ENCODE assay signal across 9 cellular contexts in genomic region chr1:167617100-167617949, GRCh38. TPM values are rescaled to one million over a fixed set of nuclear protein-coding genes. Genes with fewer than 3 reads are reported as not detected.
DNase-seq lines count a peak whose midpoint lies in the region; ATAC-seq, FAIRE-seq and TF ChIP-seq lines count a peak whose summit lies in the region.
"Had no signal": no experiment of that assay in that cellular context is flagged by ENCODE, and none has a peak within 500 bp of the region (broad histone marks: within the 10 kb centered on the region; RNA-seq: fewer than 3 reads in every experiment).

No MANE protein-coding gene starts in this region.

- H3K36me3 ChIP-seq in GM23338 (ENCODE audit: insufficient read depth), result peaks cover 4% of the 10 kb centered on the region; the same call in 1 of the 2 replicates
- no peaks in the 10 kb centered on the region for H3K36me3 ChIP-seq in colonic mucosa

- H3K27me3 ChIP-seq in GM23338 (ENCODE audit: insufficient read depth), result no peaks in the 10 kb centered on the region
- no peaks in the 10 kb centered on the region for H3K27me3 ChIP-seq in colonic mucosa
- H3K27me3 ChIP-seq in mononuclear cell (ENCODE audit: insufficient read depth, low read length), result no peaks in the 10 kb centered on the region

- peak overlapping the region; percentile 68 for H3K4me2 ChIP-seq in GM23338

- no peak for FAIRE-seq in frontal cortex (lab: Jason Lieb, UNC)

- TF ChIP-seq CTCF in GM12864 (IDR thresholded peaks at IDR 0.05; ENCODE audit: low read depth, low read length, missing control alignments), result no peak
- no peak for TF ChIP-seq CTCF in GM23338 (conservative IDR thresholded peaks at IDR 0.05; ENCODE audit: low read depth in 2 of 2)
- no peak for TF ChIP-seq CTCF in colonic mucosa (IDR thresholded peaks at IDR 0.05)
- TF ChIP-seq CTCF in GM13976 (IDR thresholded peaks at IDR 0.05; ENCODE audit: borderline replicate concordance, control extremely low read depth, extremely low read depth, insufficient read depth, missing control alignments), result no peak

- H3F3A ChIP-seq in GM23338 (replicated peaks; ENCODE audit: low read depth), result no peaks in the 10 kb centered on the region

- in situ Hi-C loops in GM13976 (cut with MboI; ENCODE audit: low sequenced_read_pairs, unreplicated experiment), result no loop called here

- peak overlapping the region in 1 of 2 donors; percentile 2 for H3K9ac ChIP-seq in colonic mucosa (ENCODE audit: low read depth in 2 of 2, low read length in 2 of 2)

- H3K4me3 Mint-ChIP-seq in GM23338, result no peak overlapping the region

- H3K27ac ChIP-seq in GM23338 (ENCODE audit: low read depth) (no peak overlapping the region), colonic mucosa (peak overlapping the region; percentile 55)
- H3K27ac ChIP-seq: SK-N-MC had no signal

- no peak overlapping the region for H3K27ac Mint-ChIP-seq in GM23338

- peaks cover 14% of the 10 kb centered on the region; the same call in 2 of the 3 replicates for H3K9me3 Mint-ChIP-seq in GM23338

- peaks cover 8% of the 10 kb centered on the region; the same call in 1 of the 2 replicates for H3K9me2 ChIP-seq in GM23338 (ENCODE audit: insufficient read depth)

- DNase-seq in GM12864 (ENCODE audit: low read depth) (no peak), GM23338 (ENCODE audit: low spot score) (peak; percentile 61), NOMO-1 treated with dmso at 0.1 percent for 144 hours (lab: John Stamatoyannopoulos, UW; ENCODE audit: unreplicated experiment) (peak; percentile 70), colonic mucosa (no peak), GM13976 (ENCODE audit: low spot score) (no peak), frontal cortex (ENCODE audit: low spot score in 2 of 2) (no peak), cerebellar cortex (ENCODE audit: low spot score) (no peak)

- peaks cover 7% of the 10 kb centered on the region for H3K27me3 Mint-ChIP-seq in GM23338 (ENCODE audit: insufficient read depth, low read depth, poor library complexity)

- H3K79me2 ChIP-seq in GM23338 (replicated peaks; ENCODE audit: insufficient read depth), result no peaks in the 10 kb centered on the region

- peaks cover 5% of the 10 kb centered on the region; the same call in 1 of the 3 replicates for H3K36me3 Mint-ChIP-seq in GM23338 (ENCODE audit: low read depth)

- peaks cover 21% of the 10 kb centered on the region for H3K4me1 ChIP-seq in GM23338 (ENCODE audit: insufficient read depth)
- peaks cover 4% of the 10 kb centered on the region for H3K4me1 ChIP-seq in colonic mucosa
- H3K4me1 ChIP-seq in mononuclear cell (ENCODE audit: insufficient read depth, low read length), result peaks cover 85% of the 10 kb centered on the region

- H3K4me3 ChIP-seq in GM12864 (ENCODE audit: low read depth, low read length), result peak overlapping the region; percentile 42
- H3K4me3 ChIP-seq in GM23338, result no peak overlapping the region
- no peak overlapping the region for H3K4me3 ChIP-seq in colonic mucosa
- peak overlapping the region; percentile 11 for H3K4me3 ChIP-seq in mononuclear cell (ENCODE audit: low read length)
- H3K4me3 ChIP-seq: SK-N-MC had no signal

- peak; percentile 86 for ATAC-seq in GM23338

- H4K20me1 ChIP-seq in GM23338 (replicated peaks; ENCODE audit: insufficient read depth), result no peaks in the 10 kb centered on the region

- peaks cover 21% of the 10 kb centered on the region for H3K4me1 Mint-ChIP-seq in GM23338

- no peaks in the 10 kb centered on the region for H3K9me3 ChIP-seq in colonic mucosa
- H3K9me3 ChIP-seq in mononuclear cell (ENCODE audit: low read depth, low read length), result no peaks in the 10 kb centered on the region

- intact Hi-C loops in colonic mucosa (cut with DNase I), result no loop called here

- peak overlapping the region; percentile 90 for H2AFZ ChIP-seq in GM23338

TF ChIP-seq in GM23338, 12 proteins besides CTCF, POLR2A, EP300 and RAD21:
- no peak for TF ChIP-seq JUNB (IDR thresholded peaks at IDR 0.05; ENCODE audit: unreplicated experiment)

RNA-seq across cellular contexts. Expression of gene RCSD1, which starts 12.7 kb away (rescaled TPM):
- 0.73 TPM in 1 of 2 replicates, not detected in the other for total RNA-seq in GM23338 (2014; rRNA removed; shearing (Covaris generic))
- 0.18 and 0.42 TPM in 2 replicates for polyA plus RNA-seq in GM23338 (2016; fragmentation: Nextera tagmentation; extraction: Ambion mirVana)
- total RNA-seq in colonic mucosa (1 to 10 TPM; 4.7 to 5.7 TPM), mononuclear cell (64.1 TPM), frontal cortex (4.5 TPM)

Comparison
In these comparisons a context has a peak if more than half of its experiments do, and no peak if none do; other contexts are left out.
1. DNase-seq: peak in GM23338 (single experiment) and NOMO-1 treated with dmso at 0.1 percent for 144 hours (single experiment); none in GM12864 (single experiment), colonic mucosa (single experiment), GM13976 (single experiment), frontal cortex (0 of 2) and cerebellar cortex (single experiment).
2. H3K4me3 ChIP-seq: peak in GM12864 (single experiment) and mononuclear cell (single experiment); none in GM23338 (single experiment) and colonic mucosa (single experiment).